ENCODE assay signal across 32 cellular contexts in the genomic region with DNA sequence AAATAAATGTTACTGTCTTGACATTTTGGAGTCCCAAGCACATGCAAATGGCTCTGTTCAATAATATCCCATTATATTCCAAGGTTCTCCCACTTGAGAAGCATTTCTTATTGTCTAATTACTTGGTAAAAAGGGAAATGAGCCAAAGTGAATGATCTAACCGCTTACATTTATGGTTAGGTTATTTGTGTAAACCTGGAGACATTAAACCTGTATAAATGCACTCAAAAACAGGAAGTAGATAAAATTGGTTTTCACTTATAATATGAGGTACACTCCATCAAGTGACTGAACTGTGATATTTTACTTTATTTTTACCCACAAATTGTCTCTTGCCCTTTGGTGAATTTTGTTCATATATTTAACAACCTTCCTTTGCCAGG. TPM values are rescaled to one million over a fixed set of nuclear protein-coding genes. Genes with fewer than 3 reads are reported as not detected.
DNase-seq lines count a peak whose midpoint lies in the region; ATAC-seq, FAIRE-seq and TF ChIP-seq lines count a peak whose summit lies in the region.
"Had no signal": no experiment of that assay in that cellular context is flagged by ENCODE, and none has a peak within 500 bp of the region (broad histone marks: within the 10 kb centered on the region; RNA-seq: fewer than 3 reads in every experiment).

No MANE protein-coding gene starts in this region.

- DNase-seq in GM12891 (ENCODE audit: insufficient read length, low spot score) = no peak
- DNase-seq in GM20000 (ENCODE audit: low spot score) = peak; percentile 28
- no peak for DNase-seq in SK-N-MC (ENCODE audit: low read depth, low spot score)
- no peak for DNase-seq in mesothelial cell of epicardium (ENCODE audit: low spot score in 2 of 2, unreplicated experiment in 2 of 2)
- DNase-seq in CD4-positive, alpha-beta T cell = no peak
- DNase-seq in ascending aorta (ENCODE audit: low spot score in 2 of 2) = no peak
- DNase-seq: activated CD4-positive, alpha-beta T cell treated with anti-CD3 and anti-CD28 coated beads for 1 hour; activated gamma-delta T cell; activated naive CD8-positive, alpha-beta T cell treated with anti-CD3 and anti-CD28 coated beads, Interleukin-2, amount 10 ng/mL, durations not matched to agents 7 days and 5 days; activated T-cell treated with anti-CD3 and anti-CD28 coated beads, Interleukin-2, amount 50 U/mL, for 1 hour; DMS53; foreskin keratinocyte; heart right ventricle; midbrain; naive thymus-derived CD4-positive, alpha-beta T cell; NCI-H1105 treated with DMSO at 0.1 percent for 48 hours; NCI-H187 treated with DMSO at 0.1 percent for 48 hours; NCI-H524; nucleus accumbens; SHP77 treated with DMSO at 0.1 percent for 48 hours; stimulated activated CD4-positive, alpha-beta T cell treated with anti-CD3 and anti-CD28 coated beads, Interleukin-4, amount 100 ng/mL, for 24 hours; substantia nigra; SW 1271 had no signal

- no peak overlapping the region for H3K9ac ChIP-seq in SK-N-MC (ENCODE audit: insufficient read length)
- H3K9ac ChIP-seq: BLaER1 treated with 17β-estradiol and CSF1 and Interleukin-3, amounts not matched to agents 10 nM and 100 nM had no signal

- no peaks in the 10 kb centered on the region for H3K27me3 Mint-ChIP-seq in mesothelial cell of epicardium (ENCODE audit: low read depth)
- H3K27me3 Mint-ChIP-seq in CD4-positive, alpha-beta T cell = no peaks in the 10 kb centered on the region
- H3K27me3 Mint-ChIP-seq: activated naive CD8-positive, alpha-beta T cell treated with anti-CD3 and anti-CD28 coated beads, Interleukin-2, amount 10 ng/mL, durations not matched to agents 7 days and 5 days; central memory CD8-positive, alpha-beta T cell; naive thymus-derived CD4-positive, alpha-beta T cell; progenitor cell of endocrine pancreas; type B pancreatic cell had no signal

- CTCF ChIA-PET in CD4-positive, alpha-beta T cell (lab: Charles Lee) = interaction anchor here (0.5 kb wide), 1 partner anchor 250 kb away, joined by 3 read pairs; no protein-coding TSS in a partner anchor

- H3K4me3 Mint-ChIP-seq in mesothelial cell of epicardium = no peak overlapping the region
- no peak overlapping the region for H3K4me3 Mint-ChIP-seq in CD4-positive, alpha-beta T cell
- H3K4me3 Mint-ChIP-seq: activated naive CD8-positive, alpha-beta T cell treated with anti-CD3 and anti-CD28 coated beads, Interleukin-2, amount 10 ng/mL, durations not matched to agents 7 days and 5 days; central memory CD8-positive, alpha-beta T cell; naive thymus-derived CD4-positive, alpha-beta T cell; type B pancreatic cell had no signal

- no peaks in the 10 kb centered on the region for H3K9me3 Mint-ChIP-seq in mesothelial cell of epicardium
- no peaks in the 10 kb centered on the region for H3K9me3 Mint-ChIP-seq in CD4-positive, alpha-beta T cell
- H3K9me3 Mint-ChIP-seq: activated naive CD8-positive, alpha-beta T cell treated with anti-CD3 and anti-CD28 coated beads, Interleukin-2, amount 10 ng/mL, durations not matched to agents 7 days and 5 days; central memory CD8-positive, alpha-beta T cell; naive thymus-derived CD4-positive, alpha-beta T cell; type B pancreatic cell had no signal

- no peak for TF ChIP-seq CTCF in GM20000 (IDR thresholded peaks at IDR 0.05; ENCODE audit: extremely low read depth, missing control alignments)
- no peak for TF ChIP-seq CTCF in mesothelial cell of epicardium (IDR thresholded peaks at IDR 0.05; ENCODE audit: unreplicated experiment)
- TF ChIP-seq CTCF in CD4-positive, alpha-beta T cell (IDR thresholded peaks at IDR 0.05) = no peak
- no peak for TF ChIP-seq CTCF in ascending aorta (IDR thresholded peaks at IDR 0.05)

- H3K4me3 ChIP-seq in SK-N-MC (no peak overlapping the region), ascending aorta (no peak overlapping the region)
- H3K4me3 ChIP-seq: BLaER1 treated with 17β-estradiol and CSF1 and Interleukin-3, amounts not matched to agents 10 nM and 100 nM; esophagus muscularis mucosa; heart right ventricle had no signal

- H3K4me1 ChIP-seq in ascending aorta = no peaks in the 10 kb centered on the region
- H3K4me1 ChIP-seq: foreskin keratinocyte had no signal

- H3K36me3 ChIP-seq in SK-N-MC (ENCODE audit: insufficient read depth, low read length) = peaks cover 6% of the 10 kb centered on the region; the same call in 1 of the 2 replicates
- H3K36me3 ChIP-seq in ascending aorta = peaks cover 8 to 29% of the 10 kb centered on the region in 2 donors

- peak overlapping the region; percentile 34; the same call in 1 of the 2 replicates for H3K27ac ChIP-seq in SK-N-MC
- no peak overlapping the region for H3K27ac ChIP-seq in CD4-positive, alpha-beta T cell (ENCODE audit: low read depth, low read length)
- H3K27ac ChIP-seq in ascending aorta = no peak overlapping the region
- H3K27ac ChIP-seq: BLaER1 treated with 17β-estradiol and CSF1 and Interleukin-3, amounts not matched to agents 10 nM and 100 nM; esophagus muscularis mucosa; foreskin keratinocyte; heart right ventricle had no signal

- FAIRE-seq in GM12891 (lab: Jason Lieb, UNC) = no peak
- FAIRE-seq: G401.6, RCC 7860 had no signal

- H3K36me3 Mint-ChIP-seq in mesothelial cell of epicardium = peaks cover 2% of the 10 kb centered on the region
- H3K36me3 Mint-ChIP-seq in CD4-positive, alpha-beta T cell (ENCODE audit: low read depth) = peaks cover 10% of the 10 kb centered on the region

- intact Hi-C loops in CD4-positive, alpha-beta T cell (cut with DNase I, micrococcal nuclease) = no loop called here
- intact Hi-C loops in ascending aorta (cut with DNase I) = no loop called here

- H3K4me1 Mint-ChIP-seq in mesothelial cell of epicardium = peaks cover 11% of the 10 kb centered on the region
- H3K4me1 Mint-ChIP-seq in CD4-positive, alpha-beta T cell (ENCODE audit: low read depth) = peaks cover 9% of the 10 kb centered on the region

- no peak for ATAC-seq in CD4-positive, alpha-beta T cell (ENCODE audit: poor library complexity)
- no peak for ATAC-seq in HG03159 (IDR thresholded peaks at IDR 0.05; ENCODE audit: unreplicated experiment)
- ATAC-seq: foreskin keratinocyte; heart right ventricle; naive thymus-derived CD4-positive, alpha-beta T cell; sciatic nerve had no signal

- POLR2A ChIA-PET in CD4-positive, alpha-beta T cell (lab: Charles Lee) = no interaction called here

- no peak for TF ChIP-seq POLR2A in GM12891 (IDR thresholded peaks at IDR 0.05; ENCODE audit: low read depth, low read length)

- H3K9me3 ChIP-seq in SK-N-MC (ENCODE audit: low read depth, low read length) (no peaks in the 10 kb centered on the region), ascending aorta (no peaks in the 10 kb centered on the region)
- H3K9me3 ChIP-seq in CD4-positive, alpha-beta T cell (ENCODE audit: control insufficient read depth, low read length) = no peaks in the 10 kb centered on the region
- H3K9me3 ChIP-seq: esophagus muscularis mucosa, heart right ventricle had no signal

- no peaks in the 10 kb centered on the region for H3K27me3 ChIP-seq in CD4-positive, alpha-beta T cell (ENCODE audit: control insufficient read depth, insufficient read depth, low read length)
- no peaks in the 10 kb centered on the region for H3K27me3 ChIP-seq in ascending aorta
- H3K27me3 ChIP-seq: BLaER1 treated with 17β-estradiol and CSF1 and Interleukin-3, amounts not matched to agents 10 nM and 100 nM; esophagus muscularis mucosa; foreskin keratinocyte; heart right ventricle had no signal

- H3K27ac Mint-ChIP-seq in mesothelial cell of epicardium = peak overlapping the region; percentile 73
- H3K27ac Mint-ChIP-seq in CD4-positive, alpha-beta T cell = no peak overlapping the region
- H3K27ac Mint-ChIP-seq: activated naive CD8-positive, alpha-beta T cell treated with anti-CD3 and anti-CD28 coated beads, Interleukin-2, amount 10 ng/mL, durations not matched to agents 7 days and 5 days; progenitor cell of endocrine pancreas had no signal

TF ChIP-seq in GM12891, 5 proteins besides CTCF, POLR2A, EP300 and RAD21:
- TF ChIP-seq PAX5 (IDR thresholded peaks at IDR 0.05; ENCODE audit: insufficient read depth, low read length, severe bottlenecking) (no peak), TAF1 (IDR thresholded peaks at IDR 0.05; ENCODE audit: low read depth, low read length) (no peak), SPI1 (IDR thresholded peaks at IDR 0.05; ENCODE audit: low read depth, low read length) (peak; percentile 70; the same call in 1 of the 2 replicates), POU2F2 (IDR thresholded peaks at IDR 0.05; ENCODE audit: low read depth, low read length) (no peak)

RNA-seq across cellular contexts. Expression of a gene that starts 26.8 kb away (rescaled TPM):
- 0.94 TPM for polyA plus RNA-seq in GM12891 (2012; ENCODE audit: low read depth, missing spikeins)
- total RNA-seq in mesothelial cell of epicardium = 65.7 to 67.7 TPM (median 66.1 TPM) in 3 replicates
- total RNA-seq in CD4-positive, alpha-beta T cell = 1 to 10 TPM; 7.9 to 9.7 TPM
- total RNA-seq in ascending aorta = 13.4 TPM
